Comparison of ENCODE assay signal across 1 cellular context in the genomic region with DNA sequence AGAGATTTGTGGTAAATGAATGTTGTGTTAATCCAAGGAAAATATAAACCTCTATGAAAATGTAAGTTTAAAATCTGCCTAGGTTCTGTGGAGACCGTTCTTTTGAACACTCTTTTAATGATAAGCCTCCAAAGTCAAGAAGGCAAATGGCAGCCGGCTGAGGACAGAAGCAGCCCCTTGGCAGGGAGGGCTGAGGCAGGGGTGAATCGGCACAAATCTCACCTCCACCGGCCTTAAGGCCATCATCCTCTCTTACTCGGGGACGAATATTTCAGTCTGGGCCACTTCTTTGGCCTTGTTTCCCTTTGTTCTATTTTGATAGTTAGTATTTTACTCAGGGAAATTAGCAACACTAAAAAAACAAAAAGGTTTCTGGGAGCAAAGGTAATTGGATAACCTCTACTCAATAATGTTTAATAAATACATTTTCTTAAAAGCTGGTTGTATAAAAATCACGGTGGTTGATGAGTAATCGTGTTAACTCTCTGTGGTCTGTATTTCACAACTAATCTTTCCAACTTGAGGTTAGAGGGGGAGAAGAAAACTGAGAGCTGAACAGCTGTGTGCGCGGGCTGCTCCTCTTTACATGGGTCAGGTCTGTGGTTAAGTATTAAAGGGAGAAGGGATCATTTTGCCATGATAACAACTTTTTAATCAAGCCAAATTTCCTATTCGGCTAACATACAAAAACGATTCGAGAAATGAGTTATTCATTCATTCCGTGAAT.
TF ChIP-seq lines count a peak whose summit lies in the region.

No MANE protein-coding gene starts in this region.

TF ChIP-seq in GM12878, 131 proteins besides CTCF, POLR2A, EP300 and RAD21 (continued from another document and continues in another):
- TF ChIP-seq, protein P1, sequence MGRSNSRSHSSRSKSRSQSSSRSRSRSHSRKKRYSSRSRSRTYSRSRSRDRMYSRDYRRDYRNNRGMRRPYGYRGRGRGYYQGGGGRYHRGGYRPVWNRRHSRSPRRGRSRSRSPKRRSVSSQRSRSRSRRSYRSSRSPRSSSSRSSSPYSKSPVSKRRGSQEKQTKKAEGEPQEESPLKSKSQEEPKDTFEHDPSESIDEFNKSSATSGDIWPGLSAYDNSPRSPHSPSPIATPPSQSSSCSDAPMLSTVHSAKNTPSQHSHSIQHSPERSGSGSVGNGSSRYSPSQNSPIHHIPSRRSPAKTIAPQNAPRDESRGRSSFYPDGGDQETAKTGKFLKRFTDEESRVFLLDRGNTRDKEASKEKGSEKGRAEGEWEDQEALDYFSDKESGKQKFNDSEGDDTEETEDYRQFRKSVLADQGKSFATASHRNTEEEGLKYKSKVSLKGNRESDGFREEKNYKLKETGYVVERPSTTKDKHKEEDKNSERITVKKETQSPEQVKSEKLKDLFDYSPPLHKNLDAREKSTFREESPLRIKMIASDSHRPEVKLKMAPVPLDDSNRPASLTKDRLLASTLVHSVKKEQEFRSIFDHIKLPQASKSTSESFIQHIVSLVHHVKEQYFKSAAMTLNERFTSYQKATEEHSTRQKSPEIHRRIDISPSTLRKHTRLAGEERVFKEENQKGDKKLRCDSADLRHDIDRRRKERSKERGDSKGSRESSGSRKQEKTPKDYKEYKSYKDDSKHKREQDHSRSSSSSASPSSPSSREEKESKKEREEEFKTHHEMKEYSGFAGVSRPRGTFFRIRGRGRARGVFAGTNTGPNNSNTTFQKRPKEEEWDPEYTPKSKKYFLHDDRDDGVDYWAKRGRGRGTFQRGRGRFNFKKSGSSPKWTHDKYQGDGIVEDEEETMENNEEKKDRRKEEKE (IDR thresholded peaks at IDR 0.05): no peak
- peak; percentile 48; the same call in 1 of the 2 replicates for TF ChIP-seq JUNB (IDR thresholded peaks at IDR 0.05)
- no peak for TF ChIP-seq YY1 (IDR thresholded peaks at IDR 0.05; ENCODE audit: low read depth, low read length)
- TF ChIP-seq NR2C2 (IDR thresholded peaks at IDR 0.05; ENCODE audit: borderline replicate concordance, control insufficient read depth, insufficient read length, low read depth): no peak
- TF ChIP-seq ATF2 (IDR thresholded peaks at IDR 0.05; ENCODE audit: low read length): peak; percentile 55
- TF ChIP-seq ZBTB33 (IDR thresholded peaks at IDR 0.05): no peak
- no peak for TF ChIP-seq CBFB (IDR thresholded peaks at IDR 0.05; ENCODE audit: low read depth)
- peak; percentile 97 for TF ChIP-seq TCF12 (IDR thresholded peaks at IDR 0.05; ENCODE audit: low read depth, low read length)
- no peak for TF ChIP-seq SMARCA5 (IDR thresholded peaks at IDR 0.05)
- no peak for TF ChIP-seq NBN (IDR thresholded peaks at IDR 0.05)
- TF ChIP-seq ATF7 (IDR thresholded peaks at IDR 0.05; ENCODE audit: low read depth): peak; percentile 67; the same call in 1 of the 2 replicates
- TF ChIP-seq, protein P2, sequence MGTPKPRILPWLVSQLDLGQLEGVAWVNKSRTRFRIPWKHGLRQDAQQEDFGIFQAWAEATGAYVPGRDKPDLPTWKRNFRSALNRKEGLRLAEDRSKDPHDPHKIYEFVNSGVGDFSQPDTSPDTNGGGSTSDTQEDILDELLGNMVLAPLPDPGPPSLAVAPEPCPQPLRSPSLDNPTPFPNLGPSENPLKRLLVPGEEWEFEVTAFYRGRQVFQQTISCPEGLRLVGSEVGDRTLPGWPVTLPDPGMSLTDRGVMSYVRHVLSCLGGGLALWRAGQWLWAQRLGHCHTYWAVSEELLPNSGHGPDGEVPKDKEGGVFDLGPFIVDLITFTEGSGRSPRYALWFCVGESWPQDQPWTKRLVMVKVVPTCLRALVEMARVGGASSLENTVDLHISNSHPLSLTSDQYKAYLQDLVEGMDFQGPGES (IDR thresholded peaks at IDR 0.05): no peak
- TF ChIP-seq WRNIP1 (IDR thresholded peaks at IDR 0.05; ENCODE audit: borderline replicate concordance, low read depth, low read length): no peak
- TF ChIP-seq CUX1 (IDR thresholded peaks at IDR 0.05; ENCODE audit: insufficient replicate concordance, low read depth, low read length): no peak
- no peak for TF ChIP-seq KDM1A (IDR thresholded peaks at IDR 0.05; ENCODE audit: borderline replicate concordance)
- no peak for TF ChIP-seq SMAD5 (IDR thresholded peaks at IDR 0.05; ENCODE audit: low read depth)
- 0 out of 2 replicates have a peak, but pooled peaks have one; percentile 28 for TF ChIP-seq PML (IDR thresholded peaks at IDR 0.05; ENCODE audit: low read length)
- TF ChIP-seq NFYA (IDR thresholded peaks at IDR 0.05; ENCODE audit: borderline replicate concordance, low read depth, low read length): no peak
- no peak for TF ChIP-seq RB1 (IDR thresholded peaks at IDR 0.05; ENCODE audit: borderline replicate concordance)
- peak; percentile 94 for TF ChIP-seq TCF3 (IDR thresholded peaks at IDR 0.05; ENCODE audit: borderline replicate concordance, insufficient read depth, low read depth, low read length)
- TF ChIP-seq MYC (IDR thresholded peaks at IDR 0.05; ENCODE audit: insufficient read depth, insufficient read length, insufficient replicate concordance, low read length, severe bottlenecking): no peak
- TF ChIP-seq DPF2 (IDR thresholded peaks at IDR 0.05): peak; percentile 73
- TF ChIP-seq STAT3 (IDR thresholded peaks at IDR 0.05; ENCODE audit: low read depth, low read length): no peak
- no peak for TF ChIP-seq CREM (IDR thresholded peaks at IDR 0.05; ENCODE audit: low read depth)
- no peak for TF ChIP-seq SRF (IDR thresholded peaks at IDR 0.05; ENCODE audit: low read depth in 2 of 2, low read length in 2 of 2)
- TF ChIP-seq, protein P3, sequence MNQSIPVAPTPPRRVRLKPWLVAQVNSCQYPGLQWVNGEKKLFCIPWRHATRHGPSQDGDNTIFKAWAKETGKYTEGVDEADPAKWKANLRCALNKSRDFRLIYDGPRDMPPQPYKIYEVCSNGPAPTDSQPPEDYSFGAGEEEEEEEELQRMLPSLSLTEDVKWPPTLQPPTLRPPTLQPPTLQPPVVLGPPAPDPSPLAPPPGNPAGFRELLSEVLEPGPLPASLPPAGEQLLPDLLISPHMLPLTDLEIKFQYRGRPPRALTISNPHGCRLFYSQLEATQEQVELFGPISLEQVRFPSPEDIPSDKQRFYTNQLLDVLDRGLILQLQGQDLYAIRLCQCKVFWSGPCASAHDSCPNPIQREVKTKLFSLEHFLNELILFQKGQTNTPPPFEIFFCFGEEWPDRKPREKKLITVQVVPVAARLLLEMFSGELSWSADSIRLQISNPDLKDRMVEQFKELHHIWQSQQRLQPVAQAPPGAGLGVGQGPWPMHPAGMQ (IDR thresholded peaks at IDR 0.05; ENCODE audit: borderline replicate concordance): no peak
- peak; percentile 84 to 89 for TF ChIP-seq IKZF2 (IDR thresholded peaks at IDR 0.05)
- no peak for TF ChIP-seq NKRF (conservative IDR thresholded peaks at IDR 0.05)
- TF ChIP-seq HSF1 (IDR thresholded peaks at IDR 0.05; ENCODE audit: low read depth, low read length): no peak
- no peak for TF ChIP-seq FOS (IDR thresholded peaks at IDR 0.05; ENCODE audit: borderline replicate concordance, extremely low read depth, insufficient read length)
- TF ChIP-seq ZNF274 (IDR thresholded peaks at IDR 0.05; ENCODE audit: insufficient read depth, insufficient read length): no peak
- no peak for TF ChIP-seq USF2 (IDR thresholded peaks at IDR 0.05; ENCODE audit: borderline replicate concordance, low read depth, low read length)
- peak; percentile 58; the same call in 1 of the 2 replicates for TF ChIP-seq MTA3 (IDR thresholded peaks at IDR 0.05; ENCODE audit: borderline replicate concordance, low read length)
- no peak for TF ChIP-seq MEF2B (IDR thresholded peaks at IDR 0.05; ENCODE audit: partially characterized antibody, poor library complexity, severe bottlenecking)
- no peak for TF ChIP-seq STAT1 (conservative IDR thresholded peaks at IDR 0.05)
